In genomic region chr7:132345030-132345429, GRCh38 we compare ENCODE assay signal across 6 cellular contexts.
"Had no signal": no experiment of that assay in that cellular context is flagged by ENCODE, and none has a peak within 500 bp of the region (broad histone marks: within the 10 kb centered on the region; RNA-seq: fewer than 3 reads in every experiment).

No MANE protein-coding gene starts in this region.

- FAIRE-seq: HTR-8/SVneo, K562 had no signal

- H3K4me3 ChIP-seq: K562 had no signal

- DNase-seq: IMR-90, KBM-7, KG1 had no signal

- H3K27ac ChIP-seq: HL-60 had no signal

- ATAC-seq: K562 had no signal
